ENCODE assay signal across 9 cellular contexts in the genomic region with DNA sequence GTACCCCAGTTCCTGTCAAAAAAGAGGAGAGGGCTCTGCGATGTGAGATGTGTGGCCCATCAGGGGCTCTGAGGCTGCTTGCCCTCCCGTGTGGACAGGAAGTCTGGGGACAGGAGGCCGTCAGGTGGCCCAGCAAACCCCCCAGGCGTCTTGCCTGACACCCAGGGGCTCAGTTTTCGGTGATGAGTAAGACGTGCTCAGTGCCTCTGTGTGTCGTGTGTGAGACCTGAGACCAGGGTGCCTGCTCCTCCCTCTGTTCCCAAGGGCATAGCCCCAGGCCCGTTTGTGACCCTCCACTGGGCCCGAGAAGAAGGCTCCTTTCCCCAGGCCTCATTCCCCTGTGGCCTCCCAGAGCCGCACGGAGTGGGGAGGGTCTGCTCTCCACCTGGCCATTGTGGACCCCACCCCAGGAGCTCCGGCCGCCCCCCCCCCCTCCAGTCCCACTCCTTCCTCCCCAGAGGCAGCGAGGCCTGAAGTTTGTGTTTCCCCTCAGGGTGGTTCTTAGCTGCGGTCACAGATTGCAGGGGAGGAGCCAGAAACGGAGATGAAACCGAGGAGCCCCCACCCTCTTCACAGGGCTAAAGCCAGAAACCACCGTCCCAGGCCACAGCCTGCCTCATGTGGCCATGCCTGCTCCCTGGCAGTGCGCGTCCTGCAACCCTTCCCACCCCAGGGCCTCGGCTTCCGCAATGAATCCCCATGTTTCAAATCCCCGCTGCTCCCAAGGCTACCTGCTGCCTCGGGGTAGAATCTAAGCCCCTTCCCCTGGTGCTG. TPM values are rescaled to one million over a fixed set of nuclear protein-coding genes. Genes with fewer than 3 reads are reported as not detected.
A peak's percentile ranks its signal among the peaks of the same experiment; 100 is the strongest.
DNase-seq lines count a peak whose midpoint lies in the region; ATAC-seq and TF ChIP-seq lines count a peak whose summit lies in the region.
"Had no signal": no experiment of that assay in that cellular context is flagged by ENCODE, and none has a peak within 500 bp of the region (broad histone marks: within the 10 kb centered on the region; RNA-seq: fewer than 3 reads in every experiment).

No MANE protein-coding gene starts in this region.

- DNase-seq in AG04450 (ENCODE audit: low read depth, low spot score) (no peak), natural killer cell (no peak), NCI-H128 (lab: John Stamatoyannopoulos, UW; ENCODE audit: unreplicated experiment) (no peak), Kasumi-1 (lab: John Stamatoyannopoulos, UW) (no peak)

- ATAC-seq in GM18873 (IDR thresholded peaks at IDR 0.05; ENCODE audit: low FRiP score, unreplicated experiment) (peak; percentile 27), natural killer cell (no peak), HG02623 (IDR thresholded peaks at IDR 0.05; ENCODE audit: unreplicated experiment) (no peak)

- no peaks in the 10 kb centered on the region for H3K36me3 Mint-ChIP-seq in brain
- H3K36me3 Mint-ChIP-seq in natural killer cell = no peaks in the 10 kb centered on the region

- H3K4me3 ChIP-seq in AG04450 (ENCODE audit: low read depth, low read length) (peak overlapping the region; percentile 17; the same call in 1 of the 2 replicates), HUES48 (ENCODE audit: low read depth, low read length) (no peak overlapping the region)

- CTCF ChIA-PET in AG04450 (lab: Charles Lee) = interaction anchor here (2.7 kb wide), 1 partner anchor 84 kb away, joined by 19 read pairs; no protein-coding TSS in a partner anchor

- H3K4me3 Mint-ChIP-seq in brain (peak overlapping the region in 3 of 5 experiments; percentile 61 to 80 (median 68)), natural killer cell (peak overlapping the region; percentile 65)

- H3K9me3 ChIP-seq in AG04450 (ENCODE audit: control insufficient read depth, insufficient read depth, low read length) (no peaks in the 10 kb centered on the region; the same call in 1 of the 2 replicates), HUES48 (ENCODE audit: control insufficient read depth, insufficient read depth, low read length) (no peaks in the 10 kb centered on the region)

- no peaks in the 10 kb centered on the region for H3K36me3 ChIP-seq in HUES48 (ENCODE audit: control insufficient read depth, insufficient read depth, low read length)

- H3K4me1 Mint-ChIP-seq in brain (peaks cover 49% of the 10 kb centered on the region), natural killer cell (peaks cover 24 to 37% of the 10 kb centered on the region in 2 donors)

- intact Hi-C loops in natural killer cell (cut with micrococcal nuclease) = loop anchor here (2.0 to 10.0 kb wide), 2 partner anchors 35 to 87 kb away; a partner anchor contains a TSS

- no peaks in the 10 kb centered on the region for H3K27me3 ChIP-seq in AG04450 (ENCODE audit: control insufficient read depth, insufficient read depth, low read length)
- H3K27me3 ChIP-seq in HUES48 (ENCODE audit: control insufficient read depth, insufficient read depth, low read length) = peaks cover 38% of the 10 kb centered on the region

- H3K27ac Mint-ChIP-seq in brain (peak overlapping the region in 3 of 5 experiments; percentile 14 to 65 (median 60)), natural killer cell (peak overlapping the region in 1 of 2 donors; percentile 52)

- H3K27me3 Mint-ChIP-seq in brain (peaks cover 20% of the 10 kb centered on the region), natural killer cell (ENCODE audit: low read depth in 2 of 2) (no peaks in the 10 kb centered on the region)

- H3K27ac ChIP-seq in AG04450 (ENCODE audit: low read depth, low read length) (no peak overlapping the region), HUES48 (ENCODE audit: low read depth, low read length) (peak overlapping the region; percentile 2)

- H3K4me1 ChIP-seq in HUES48 (ENCODE audit: control insufficient read depth, insufficient read depth, low read length) = peaks cover 14% of the 10 kb centered on the region

- POLR2A ChIA-PET in AG04450 (lab: Yijun Ruan, JAX) = interaction anchor here (1.0 to 1.4 kb wide), 2 partner anchors 10 to 20 kb away, joined by 3 to 14 read pairs; no protein-coding TSS in a partner anchor

- TF ChIP-seq CTCF in AG04450 (IDR thresholded peaks at IDR 0.05; ENCODE audit: low read depth, low read length) (no peak), brain (conservative IDR thresholded peaks at IDR 0.05) (no peak), natural killer cell (IDR thresholded peaks at IDR 0.05) (no peak)

- H3K9ac ChIP-seq in HUES48 (ENCODE audit: low read depth, low read length) = no peak overlapping the region

- H3K9me3 Mint-ChIP-seq in brain (no peaks in the 10 kb centered on the region), natural killer cell (no peaks in the 10 kb centered on the region)

RNA-seq across cellular contexts. Expression of a gene that starts 4.9 kb away (rescaled TPM):
- 2,721 and 3,607 TPM in 2 replicates for polyA plus RNA-seq in AG04450 (2011; rRNA removed)
- polyA minus RNA-seq in AG04450 (2011; rRNA and poly(A)+ RNA removed) = 3,368 and 4,319 TPM in 2 replicates
- 5,204 TPM for polyA plus RNA-seq in brain (ENCODE audit: insufficient read depth, low read depth, low replicate concordance)
- 1,000 to 10,000 TPM; 1,401 to 1,901 (median 1,735) TPM for total RNA-seq in natural killer cell

RNA-seq across cellular contexts. Expression of a gene that starts 10.7 kb away (rescaled TPM):
- 0.26 and 0.41 TPM in 2 replicates for polyA plus RNA-seq in AG04450 (2011; rRNA removed)
- polyA minus RNA-seq in AG04450 (2011; rRNA and poly(A)+ RNA removed) = 1.0 TPM in 1 of 2 replicates, not detected in the other
- 1.3 TPM for polyA plus RNA-seq in brain (ENCODE audit: insufficient read depth, low read depth, low replicate concordance)
- 1 to 10 TPM in 2 of 3 donors, under 1 TPM in 1; 0.26 to 2.6 (median 1.0) TPM for total RNA-seq in natural killer cell
- total RNA-seq: epithelial cell of proximal tubule had no signal

RNA-seq across cellular contexts. Expression of a gene that starts 34.6 kb away (rescaled TPM):
- 5.3 and 8.3 TPM in 2 replicates for polyA plus RNA-seq in AG04450 (2011; rRNA removed)
- 6.0 and 6.7 TPM in 2 replicates for polyA minus RNA-seq in AG04450 (2011; rRNA and poly(A)+ RNA removed)
- 25.8 TPM for polyA plus RNA-seq in brain (ENCODE audit: insufficient read depth, low read depth, low replicate concordance)
- 10 to 100 TPM; 31.8 to 34.5 (median 33.1) TPM for total RNA-seq in natural killer cell
